8 cellular contexts compared by ENCODE assay signal in the genomic region with DNA sequence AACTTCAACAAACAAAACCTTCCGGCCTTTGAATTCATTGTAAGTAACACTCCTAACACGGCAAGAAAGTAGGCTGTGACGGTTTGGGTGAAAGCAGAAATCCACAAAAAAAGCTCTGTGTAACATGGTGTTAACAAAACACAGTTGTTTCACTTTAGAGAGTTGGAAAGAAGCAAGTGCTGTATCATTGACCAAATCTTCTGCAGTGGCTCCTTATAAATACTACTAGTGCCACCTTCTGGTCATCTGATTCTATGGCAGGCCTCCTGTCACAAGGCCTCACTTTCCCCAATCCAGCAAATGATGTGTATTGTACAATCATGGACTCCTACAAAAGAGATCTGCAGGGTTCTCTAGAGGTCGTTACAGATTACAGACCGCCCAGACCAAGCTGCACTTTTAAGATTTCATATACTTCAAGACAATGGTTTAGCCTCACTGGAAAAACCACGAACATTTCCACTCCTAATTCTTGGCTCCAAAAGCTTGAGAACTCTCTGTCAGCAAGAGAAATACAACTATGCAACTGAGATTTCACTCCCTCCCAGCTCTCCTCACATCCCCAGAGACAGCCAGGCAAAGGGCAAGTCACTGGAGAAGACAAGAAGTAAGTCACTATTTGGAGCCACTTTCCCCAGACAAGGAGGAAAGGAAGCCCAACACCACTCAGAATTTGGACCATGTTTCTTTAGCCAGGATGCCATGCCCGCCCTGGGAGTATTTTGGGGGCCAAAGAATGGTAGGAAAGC.
DNase-seq lines count a peak whose midpoint lies in the region; ATAC-seq, FAIRE-seq and TF ChIP-seq lines count a peak whose summit lies in the region.

No MANE protein-coding gene starts in this region.

- intact Hi-C loops in Panc1 (cut with micrococcal nuclease; ENCODE audit: unreplicated experiment), result loop anchor here (5.0 kb wide), 1 partner anchor 160 kb away; no protein-coding TSS in a partner anchor

- peak overlapping the region; percentile 85 for H3K27ac Mint-ChIP-seq in chondrocyte (ENCODE audit: unreplicated experiment)

- no peaks in the 10 kb centered on the region for H3K9me2 ChIP-seq in GM23248 (ENCODE audit: insufficient read depth)

- H3K79me2 ChIP-seq in GM23248 (ENCODE audit: insufficient read depth), result no peaks in the 10 kb centered on the region

- H3K27me3 ChIP-seq in GM23248 (replicated peaks; ENCODE audit: insufficient read depth), result no peaks in the 10 kb centered on the region
- no peaks in the 10 kb centered on the region for H3K27me3 ChIP-seq in Panc1 (ENCODE audit: control insufficient read depth, insufficient read depth, low read length)

- H3K4me3 ChIP-seq in GM23248 (peak overlapping the region; percentile 28), Panc1 (ENCODE audit: low read depth in 2 of 2, low read length in 2 of 2) (no peak overlapping the region)
- no peak overlapping the region for H3K4me3 ChIP-seq in Jurkat, Clone E6-1 (ENCODE audit: low read length)

- H4K20me1 ChIP-seq in GM23248 (ENCODE audit: insufficient read depth), result no peaks in the 10 kb centered on the region

- H3K9ac ChIP-seq in GM23248, result no peak overlapping the region

- H3K4me1 ChIP-seq in GM23248 (ENCODE audit: insufficient read depth), result no peaks in the 10 kb centered on the region
- H3K4me1 ChIP-seq in Panc1 (ENCODE audit: control insufficient read depth, insufficient read depth, low read length), result no peaks in the 10 kb centered on the region; the same call in 1 of the 2 replicates

- H3K36me3 ChIP-seq in GM23248 (ENCODE audit: low read depth), result no peaks in the 10 kb centered on the region
- no peaks in the 10 kb centered on the region for H3K36me3 ChIP-seq in Panc1 (ENCODE audit: control insufficient read depth, insufficient read depth, low read length)

- peak overlapping the region; percentile 52 for H3K4me3 Mint-ChIP-seq in chondrocyte (ENCODE audit: unreplicated experiment)

- POLR2A ChIA-PET in Panc1 (lab: Charles Lee), result no interaction called here

- H3K36me3 Mint-ChIP-seq in chondrocyte (ENCODE audit: low read depth), result no peaks in the 10 kb centered on the region

- H3F3A ChIP-seq in GM23248 (ENCODE audit: insufficient read depth), result no peaks in the 10 kb centered on the region

- H3K27me3 Mint-ChIP-seq in chondrocyte (ENCODE audit: low read depth), result no peaks in the 10 kb centered on the region

- H3K27ac ChIP-seq in 22Rv1 (0 out of 2 replicates have a peak overlapping the region, but pooled peaks have one; percentile 30), GM23248 (no peak overlapping the region), Panc1 (ENCODE audit: low read length) (no peak overlapping the region), substantia nigra (ENCODE audit: low read depth, low read length, poor library complexity, severe bottlenecking) (no peak overlapping the region)

- no peaks in the 10 kb centered on the region for H3K9me3 Mint-ChIP-seq in chondrocyte (ENCODE audit: low read depth)

- peak overlapping the region; percentile 73 for H2AFZ ChIP-seq in GM23248

- 6 to 8% methylated on average over 7 of the region's 7 CpGs for WGBS in GM23248 (ENCODE audit: low coverage in 1 of 2, low lambda C conversion rate in 2 of 2, missing lambda C conversion rate in 2 of 2), 2 experiments

- H3K4me2 ChIP-seq in GM23248 (ENCODE audit: unreplicated experiment), result peak overlapping the region; percentile 34

- DNase-seq in GM23248 (peak; percentile 85), Panc1 (ENCODE audit: low read depth, low spot score) (peak; percentile 32), chondrocyte (ENCODE audit: low spot score) (no peak), left kidney (ENCODE audit: low read depth, low spot score) (peak; percentile 84), substantia nigra (lab: John Stamatoyannopoulos, UW) (peak in 29 of 49 donors; percentile 1 to 70 (median 19))
- peak; percentile 70 for DNase-seq in Jurkat, Clone E6-1 (ENCODE audit: low read depth, low spot score)

- H3K4me1 Mint-ChIP-seq in chondrocyte (ENCODE audit: low read depth), result peaks cover 13% of the 10 kb centered on the region

- BruUV-seq in Panc1 (replicated peaks; lab: Mats Ljungman, UMichigan), result no TSS peak

- H3K9me3 ChIP-seq in GM23248 (ENCODE audit: low read depth), result no peaks in the 10 kb centered on the region
- no peaks in the 10 kb centered on the region for H3K9me3 ChIP-seq in Panc1 (ENCODE audit: control insufficient read depth, insufficient read depth, low read depth, low read length)

- in situ Hi-C loops in GM23248 (cut with MboI), result no loop called here
- in situ Hi-C loops in Panc1 (cut with HindIII; ENCODE audit: low pct_unique_long_range_greater_than_20kb, low sequenced_read_pairs), result no loop called here

- peak; percentile 88 for TF ChIP-seq CTCF in 22Rv1 (IDR thresholded peaks at IDR 0.05)
- peak; percentile 83 for TF ChIP-seq CTCF in Panc1 (IDR thresholded peaks at IDR 0.05)
- TF ChIP-seq CTCF in chondrocyte (IDR thresholded peaks at IDR 0.05), result peak; percentile 94

- peak; percentile 93 for FAIRE-seq in G401.6 (lab: Jason Lieb, UNC)

- ATAC-seq in Panc1, result peak; percentile 85

- CTCF ChIA-PET in Panc1 (lab: Charles Lee), result no interaction called here
